In the genomic region with DNA sequence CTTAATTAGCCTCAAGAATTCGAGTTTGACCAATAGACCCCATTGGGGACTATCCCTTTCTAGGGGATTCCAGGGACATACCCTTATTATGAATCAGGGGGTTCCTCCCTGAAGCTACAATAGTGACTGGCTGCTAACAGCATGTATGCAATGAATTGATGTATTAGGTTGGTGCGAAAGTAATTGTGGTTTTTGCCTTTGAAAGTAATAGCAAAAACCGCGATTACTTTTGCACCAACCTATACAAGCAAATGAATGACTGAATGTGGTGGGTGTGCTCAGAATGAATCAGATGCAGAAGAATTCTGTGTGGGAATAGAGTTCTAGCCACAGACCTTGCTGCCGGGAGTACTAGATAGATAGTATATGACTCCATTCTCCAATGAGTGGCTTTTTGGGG, we compare ENCODE assay signal across 14 cellular contexts.
DNase-seq lines count a peak whose midpoint lies in the region; ATAC-seq and TF ChIP-seq lines count a peak whose summit lies in the region.
"Had no signal": no experiment of that assay in that cellular context is flagged by ENCODE, and none has a peak within 500 bp of the region (broad histone marks: within the 10 kb centered on the region; RNA-seq: fewer than 3 reads in every experiment).

No MANE protein-coding gene starts in this region.

- intact Hi-C loops in psoas muscle (cut with DNase I): no loop called here

- H3K27me3 ChIP-seq in psoas muscle (ENCODE audit: insufficient read depth in 3 of 3, low read length in 2 of 3): no peaks in the 10 kb centered on the region

- H3K4me3 ChIP-seq in psoas muscle: no peak overlapping the region
- H3K4me3 ChIP-seq: left ventricle myocardium inferior had no signal

- no peaks in the 10 kb centered on the region for H3K36me3 ChIP-seq in psoas muscle (ENCODE audit: insufficient read depth in 1 of 2, low read depth in 1 of 2)
- H3K36me3 ChIP-seq: left ventricle myocardium inferior had no signal

- no peaks in the 10 kb centered on the region for H3K4me1 ChIP-seq in psoas muscle
- H3K4me1 ChIP-seq: left ventricle myocardium inferior had no signal

- 90 to 94% (median 92%) methylated on average over 5 of the region's 5 CpGs for WGBS in psoas muscle, 3 donors

- TF ChIP-seq CTCF in psoas muscle (IDR thresholded peaks at IDR 0.05): no peak

- H3K27ac ChIP-seq in psoas muscle: no peak overlapping the region
- H3K27ac ChIP-seq: left ventricle myocardium inferior had no signal

- H3K9me3 ChIP-seq in psoas muscle: no peaks in the 10 kb centered on the region

- peak; percentile 23 for DNase-seq in stimulated activated naive CD4-positive, alpha-beta T cell treated with Interleukin-2 at 50 U/mL for 16 hours (lab: John Stamatoyannopoulos, UW)
- DNase-seq in stimulated activated naive CD4-positive, alpha-beta T cell (lab: John Stamatoyannopoulos, UW): no peak
- DNase-seq in astrocyte of the hippocampus (ENCODE audit: low read depth, low spot score): peak; percentile 74
- DNase-seq in NCI-H524 treated with DMSO at 0.1 percent for 48 hours (lab: John Stamatoyannopoulos, UW): no peak
- DNase-seq in dermis blood vessel endothelial cell: no peak
- no peak for DNase-seq in psoas muscle
- DNase-seq: activated naive CD4-positive, alpha-beta T cell treated with anti-CD3 and anti-CD28 coated beads, Interleukin-2, amount 50 U/mL, for 16 hours; H7; left ventricle myocardium inferior; NCI-H1092 treated with DMSO at 0.1 percent for 48 hours; NCI-H526; nephron progenitor cell had no signal

- peak; percentile 68 for ATAC-seq in HG02938 (IDR thresholded peaks at IDR 0.05; ENCODE audit: unreplicated experiment)
- no peak for ATAC-seq in GM21528 (IDR thresholded peaks at IDR 0.05; ENCODE audit: low FRiP score, unreplicated experiment)
- ATAC-seq in psoas muscle: no peak

Comparison
In these comparisons a context has a peak if more than half of its experiments do, and no peak if none do; other contexts are left out.
1. DNase-seq: peak in stimulated activated naive CD4-positive, alpha-beta T cell treated with Interleukin-2 at 50 U/mL for 16 hours (single experiment) and astrocyte of the hippocampus (single experiment); none in stimulated activated naive CD4-positive, alpha-beta T cell (0 of 6), NCI-H524 treated with DMSO at 0.1 percent for 48 hours (single experiment), dermis blood vessel endothelial cell (single experiment) and psoas muscle (0 of 2).